In genomic region chr17:59786213-59786535, GRCh38 we compare ENCODE assay signal across 8 cellular contexts.
A peak's percentile ranks its signal among the peaks of the same experiment; 100 is the strongest.
DNase-seq lines count a peak whose midpoint lies in the region; ATAC-seq and TF ChIP-seq lines count a peak whose summit lies in the region.

No MANE protein-coding gene starts in this region.

- TF ChIP-seq POLR2A in gastroesophageal sphincter (IDR thresholded peaks at IDR 0.05): no peak

- no peaks in the 10 kb centered on the region for H3K27me3 Mint-ChIP-seq in activated B cell treated with CpG ODN at 0.5 μM for 24 hours
- no peaks in the 10 kb centered on the region for H3K27me3 Mint-ChIP-seq in stimulated activated naive B cell treated with anti-CD40 and anti-IgM and Interleukin-4, amounts not matched to agents 10 μg/mL and 1 μg/mL and 100 μg/mL, for 72 hours

- peak overlapping the region; percentile 72 to 88 (median 78) for H3K27ac ChIP-seq in gastroesophageal sphincter

- CTCF ChIA-PET in activated B cell treated with CpG ODN at 0.5 μM for 24 hours (lab: Charles Lee): interaction anchor here (0.9 to 3.3 kb wide), 11 partner anchors 19 to 73 kb away, joined by 3 to 36 read pairs (median 6); no protein-coding TSS in a partner anchor

- H3K36me3 ChIP-seq in gastroesophageal sphincter: no peaks in the 10 kb centered on the region

- H3K27me3 ChIP-seq in gastroesophageal sphincter: no peaks in the 10 kb centered on the region

- H3K9me3 Mint-ChIP-seq in activated B cell treated with CpG ODN at 0.5 μM for 24 hours: no peaks in the 10 kb centered on the region
- no peaks in the 10 kb centered on the region for H3K9me3 Mint-ChIP-seq in stimulated activated naive B cell treated with anti-CD40 and anti-IgM and Interleukin-4, amounts not matched to agents 10 μg/mL and 1 μg/mL and 100 μg/mL, for 72 hours

- POLR2A ChIA-PET in activated B cell treated with CpG ODN at 0.5 μM for 24 hours (lab: Charles Lee): interaction anchor here (0.6 to 10.1 kb wide), 23 partner anchors 9 to 167 kb away, joined by 3 to 379 read pairs (median 7); partner anchors contain the start of genes CLTC, PTRH2, RPS6KB1 and TUBD1

- no peak for TF ChIP-seq CTCF in HFF-Myc (IDR thresholded peaks at IDR 0.05; ENCODE audit: low read depth, low read length, missing control alignments)
- TF ChIP-seq CTCF in activated B cell treated with CpG ODN at 0.5 μM for 24 hours (IDR thresholded peaks at IDR 0.05): no peak
- peak in 1 of 4 experiments; percentile 35 for TF ChIP-seq CTCF in gastroesophageal sphincter (IDR thresholded peaks at IDR 0.05)
- no peak for TF ChIP-seq CTCF in foreskin fibroblast (IDR thresholded peaks at IDR 0.05; ENCODE audit: low read depth, low read length)

- intact Hi-C loops in activated B cell treated with CpG ODN at 0.5 μM for 24 hours (cut with micrococcal nuclease): loop anchor here (1.0 to 2.0 kb wide), 10 partner anchors 23 to 167 kb away; partner anchors contain the start of genes CLTC, PTRH2, RPS6KB1 and VMP1

- H3K4me3 Mint-ChIP-seq in activated B cell treated with CpG ODN at 0.5 μM for 24 hours: peak overlapping the region; percentile 72
- H3K4me3 Mint-ChIP-seq in stimulated activated naive B cell treated with anti-CD40 and anti-IgM and Interleukin-4, amounts not matched to agents 10 μg/mL and 1 μg/mL and 100 μg/mL, for 72 hours: peak overlapping the region; percentile 73 to 77

- DNase-seq in HFF-Myc (ENCODE audit: extremely low read depth, low read depth) (no peak), activated B cell treated with CpG ODN at 0.5 μM for 24 hours (no peak), cerebellum (ENCODE audit: low spot score) (no peak), foreskin fibroblast (no peak), COLO668 (lab: John Stamatoyannopoulos, UW; ENCODE audit: unreplicated experiment) (no peak)
- no peak for DNase-seq in stimulated activated naive B cell treated with anti-CD40 and anti-IgM and Interleukin-4, amounts not matched to agents 10 μg/mL and 1 μg/mL and 100 μg/mL, for 72 hours
- DNase-seq in activated CD4-positive, alpha-beta T cell treated with anti-CD3 and anti-CD28 coated beads, Interleukin-2, amount 50 U/mL, for 48 hours: no peak

- peaks cover 6% of the 10 kb centered on the region for H3K36me3 Mint-ChIP-seq in activated B cell treated with CpG ODN at 0.5 μM for 24 hours (ENCODE audit: low read depth)
- H3K36me3 Mint-ChIP-seq in stimulated activated naive B cell treated with anti-CD40 and anti-IgM and Interleukin-4, amounts not matched to agents 10 μg/mL and 1 μg/mL and 100 μg/mL, for 72 hours: peaks cover 14 to 28% of the 10 kb centered on the region in 2 donors

- WGBS in gastroesophageal sphincter (ENCODE audit: low coverage in 1 of 2), 2 donors: 30 to 45% methylated on average over 2 of the region's 2 CpGs

- ATAC-seq in activated B cell treated with CpG ODN at 0.5 μM for 24 hours (ENCODE audit: low read depth): no peak
- ATAC-seq in gastroesophageal sphincter: no peak
- ATAC-seq in stimulated activated naive B cell treated with anti-CD40 and anti-IgM and Interleukin-4, amounts not matched to agents 10 μg/mL and 1 μg/mL and 100 μg/mL, for 72 hours (replicated peaks): no peak

- no peak for TF ChIP-seq EP300 in gastroesophageal sphincter (IDR thresholded peaks at IDR 0.05)

- H3K4me1 ChIP-seq in gastroesophageal sphincter: peaks cover 26 to 60% (median 33%) of the 10 kb centered on the region in 3 donors

- peak overlapping the region; percentile 21 for H3K4me3 ChIP-seq in HFF-Myc (replicated peaks; ENCODE audit: low read depth, low read length)
- H3K4me3 ChIP-seq in gastroesophageal sphincter: no peak overlapping the region
- H3K4me3 ChIP-seq in foreskin fibroblast (ENCODE audit: low read depth in 1 of 2, low read length in 2 of 2): peak overlapping the region in 1 of 2 donors; percentile 21

- peak overlapping the region; percentile 97 for H3K27ac Mint-ChIP-seq in activated B cell treated with CpG ODN at 0.5 μM for 24 hours
- H3K27ac Mint-ChIP-seq in stimulated activated naive B cell treated with anti-CD40 and anti-IgM and Interleukin-4, amounts not matched to agents 10 μg/mL and 1 μg/mL and 100 μg/mL, for 72 hours: peak overlapping the region; percentile 98

- H3K9me3 ChIP-seq in gastroesophageal sphincter: no peaks in the 10 kb centered on the region

- H3K4me1 Mint-ChIP-seq in activated B cell treated with CpG ODN at 0.5 μM for 24 hours: peaks cover 57% of the 10 kb centered on the region
- H3K4me1 Mint-ChIP-seq in stimulated activated naive B cell treated with anti-CD40 and anti-IgM and Interleukin-4, amounts not matched to agents 10 μg/mL and 1 μg/mL and 100 μg/mL, for 72 hours: peaks cover 22 to 44% of the 10 kb centered on the region in 2 donors
